9 cellular contexts compared by ENCODE assay signal in the genomic region with DNA sequence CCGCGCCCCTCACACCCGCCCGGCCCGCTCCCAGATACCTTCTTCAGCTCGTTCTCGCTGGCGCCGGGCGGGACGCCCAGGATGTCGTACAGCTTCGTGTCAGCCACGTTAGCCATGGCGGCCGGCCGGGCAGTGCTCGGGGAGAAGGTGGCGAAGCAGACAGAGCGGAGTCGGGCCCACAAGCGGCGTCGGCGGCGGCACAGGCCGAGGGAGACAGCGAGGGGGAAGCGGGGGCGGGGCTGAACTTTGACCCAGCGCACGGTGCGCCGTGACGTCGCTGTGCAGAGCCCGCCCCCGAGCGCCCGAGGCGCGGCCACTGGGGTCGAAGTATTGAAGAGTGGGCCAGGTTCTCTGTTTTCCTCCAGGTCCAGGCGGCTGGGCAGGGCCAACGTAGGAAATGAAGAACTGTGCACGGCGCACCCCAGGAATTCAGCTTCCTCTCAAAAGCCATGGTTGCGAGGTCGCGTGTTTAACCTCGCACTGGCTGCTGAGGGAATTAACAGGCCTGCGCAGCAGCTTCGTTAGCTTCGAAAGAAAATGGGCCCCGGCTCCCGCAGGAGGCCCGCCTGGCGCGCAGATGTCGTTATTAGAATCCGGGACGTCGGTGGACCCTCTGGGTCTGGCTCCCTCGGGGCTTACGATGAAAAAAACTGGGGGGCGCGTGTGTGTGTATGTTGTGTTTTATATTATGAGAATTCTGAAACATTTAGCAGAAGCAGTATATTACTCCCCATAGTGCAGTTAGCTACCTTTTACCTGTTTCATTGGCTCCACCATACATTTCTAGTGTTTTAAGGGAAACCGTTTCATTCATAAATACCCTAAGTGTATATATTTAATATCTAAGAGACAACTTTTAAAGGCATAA. TPM values are rescaled to one million over a fixed set of nuclear protein-coding genes. Genes with fewer than 3 reads are reported as not detected.
A peak's percentile ranks its signal among the peaks of the same experiment; 100 is the strongest.
DNase-seq lines count a peak whose midpoint lies in the region; ATAC-seq, FAIRE-seq and TF ChIP-seq lines count a peak whose summit lies in the region.
"Had no signal": no experiment of that assay in that cellular context is flagged by ENCODE, and none has a peak within 500 bp of the region (broad histone marks: within the 10 kb centered on the region; RNA-seq: fewer than 3 reads in every experiment).

A gene (minus strand): TSS at position 218 of the 868 bp plus-strand sequence. CDS start 102 bp downstream, at position 116.

- dilution Hi-C loops in keratinocyte (cut with MboI; ENCODE audit: extremely low pct_ligation_motif_present, low sequenced_read_pairs): no loop called here

- H3K9ac ChIP-seq in keratinocyte (ENCODE audit: control insufficient read depth, extremely low read depth, insufficient read depth, low read length): peak within 1 kb of the TSS; percentile 83

- TF ChIP-seq CTCF in AG09319 (IDR thresholded peaks at IDR 0.05; ENCODE audit: low read depth, low read length) (no peak), keratinocyte (optimal IDR thresholded peaks at IDR 0.05 in 1 of 3, IDR thresholded peaks at IDR 0.05 in 1 of 3, conservative IDR thresholded peaks at IDR 0.05 in 1 of 3; ENCODE audit: extremely low read depth in 1 of 3, insufficient read depth in 2 of 3, low read length in 3 of 3) (no peak)

- H3K4me3 Mint-ChIP-seq in central memory CD8-positive, alpha-beta T cell: peak within 1 kb of the TSS; percentile 82

- peaks cover 2% of the 10 kb centered on the region for H4K20me1 ChIP-seq in keratinocyte (ENCODE audit: control insufficient read depth, extremely low read depth, insufficient read depth, low read length)

- H3K79me2 ChIP-seq in keratinocyte (ENCODE audit: control insufficient read depth, insufficient read depth, low read length): peaks cover 48% of the 10 kb centered on the region

- H3K9me3 Mint-ChIP-seq in central memory CD8-positive, alpha-beta T cell: no peaks in the 10 kb centered on the region

- H3K4me2 ChIP-seq in keratinocyte (ENCODE audit: control insufficient read depth, extremely low read depth, insufficient read depth, low read depth, low read length): peak within 1 kb of the TSS; percentile 95

- H3K27me3 Mint-ChIP-seq in central memory CD8-positive, alpha-beta T cell: no peaks in the 10 kb centered on the region

- H3K9me1 ChIP-seq in keratinocyte (ENCODE audit: control insufficient read depth, extremely low read depth, insufficient read depth, low read length): no peaks in the 10 kb centered on the region

- DNase-seq in AG09319 (ENCODE audit: extremely low read depth, low read depth) (peak; percentile 54), NCI-H345 treated with DMSO at 0.1 percent for 48 hours (lab: John Stamatoyannopoulos, UW; ENCODE audit: unreplicated experiment) (peak; percentile 73), keratinocyte (ENCODE audit: low read depth, low spot score) (no peak)
- peak; percentile 89 to 93 for DNase-seq in central memory CD8-positive, alpha-beta T cell (ENCODE audit: low spot score in 2 of 2)
- DNase-seq in stimulated activated CD4-positive, alpha-beta T cell treated with anti-CD3 and anti-CD28 coated beads, Interleukin-12 subunit alpha, Interleukin-12 subunit beta, amount 100 ng/mL, for 48 hours (ENCODE audit: low read depth in 2 of 3, low spot score in 1 of 3): peak; percentile 85 to 92 (median 87)

- in situ Hi-C loops in GM18951 (cut with MboI; ENCODE audit: low sequenced_read_pairs, unreplicated experiment): no loop called here

- H3K36me3 ChIP-seq in keratinocyte (ENCODE audit: control insufficient read depth in 2 of 2, extremely low read depth in 1 of 2, insufficient read depth in 2 of 2, low read length in 2 of 2): peaks cover 4 to 10% of the 10 kb centered on the region in 2 experiments

- peaks cover 22% of the 10 kb centered on the region for H3K4me1 ChIP-seq in keratinocyte (ENCODE audit: control insufficient read depth, extremely low read depth, insufficient read depth, low read length)

- H3K27ac Mint-ChIP-seq in central memory CD8-positive, alpha-beta T cell (ENCODE audit: low read depth): peak within 1 kb of the TSS; percentile 99

- H3K27me3 ChIP-seq in keratinocyte (ENCODE audit: control insufficient read depth, extremely low read depth, insufficient read depth, low read length): no peaks in the 10 kb centered on the region

- peak within 1 kb of the TSS; percentile 94 for H3K27ac ChIP-seq in keratinocyte (ENCODE audit: control insufficient read depth, insufficient read depth, low read length)

- no peak for FAIRE-seq in keratinocyte (lab: Jason Lieb, UNC)
- FAIRE-seq: TTC549 had no signal

- peak; percentile 81 for ATAC-seq in HG03196 (IDR thresholded peaks at IDR 0.05; ENCODE audit: unreplicated experiment)
- ATAC-seq in activated CD4-positive, CD25-positive, alpha-beta regulatory T cell treated with anti-CD3 and anti-CD28 coated beads, Interleukin-2, amount 50 U/mL, for 24 hours: peak; percentile 81 to 86
- peak; percentile 82 for ATAC-seq in central memory CD8-positive, alpha-beta T cell (replicated peaks; ENCODE audit: extremely low read depth, poor library complexity, severe bottlenecking)

- H2AFZ ChIP-seq in keratinocyte (ENCODE audit: control insufficient read depth, low read length): peak within 1 kb of the TSS; percentile 92

- H3K4me1 Mint-ChIP-seq in central memory CD8-positive, alpha-beta T cell: peaks cover 39% of the 10 kb centered on the region

- TF ChIP-seq POLR2A in GM18951 (IDR thresholded peaks at IDR 0.05; ENCODE audit: extremely low read depth, insufficient read depth, insufficient read length): peak; percentile 86

- H3K4me3 ChIP-seq in keratinocyte (ENCODE audit: control insufficient read depth in 2 of 3, extremely low read depth in 1 of 3, insufficient read depth in 2 of 3, low read depth in 1 of 3, low read length in 3 of 3): peak within 1 kb of the TSS; percentile 93 to 99 (median 95)

- H3K9me3 ChIP-seq in keratinocyte (ENCODE audit: control insufficient read depth, low read depth, low read length): no peaks in the 10 kb centered on the region

- peaks cover 41% of the 10 kb centered on the region for H3K36me3 Mint-ChIP-seq in central memory CD8-positive, alpha-beta T cell (ENCODE audit: insufficient read depth)

RNA-seq across cellular contexts. Expression of the gene that starts here (rescaled TPM):
- polyA plus RNA-seq in keratinocyte: 19.9 to 36.3 TPM (median 30.5 TPM) in 3 replicates
- 122 TPM for polyA plus RNA-seq in keratinocyte (2011; ENCODE audit: low read depth)
- 21.0 and 27.8 TPM in 2 replicates for polyA plus RNA-seq in keratinocyte (2011; cell fraction: cytosol; rRNA removed)
- polyA plus RNA-seq in keratinocyte (2011; cell fraction: nucleus; rRNA removed): 15.8 and 22.9 TPM in 2 replicates
- 63.9 and 82.6 TPM in 2 replicates for polyA plus RNA-seq in keratinocyte (2012; ENCODE audit: low replicate concordance)
- 7.6 to 35.3 TPM (median 19.5 TPM) in 3 replicates for polyA minus RNA-seq in keratinocyte
- 39.7 TPM for polyA minus RNA-seq in keratinocyte (2011; cell fraction: cytosol; rRNA and poly(A)+ RNA removed)
- polyA minus RNA-seq in keratinocyte (2011; cell fraction: nucleus; rRNA and poly(A)+ RNA removed): 8.7 and 15.5 TPM in 2 replicates
